Comparison of ENCODE assay signal across 35 cellular contexts in genomic region chr5:84397385-84397784, GRCh38. TPM values are rescaled to one million over a fixed set of nuclear protein-coding genes. Genes with fewer than 3 reads are reported as not detected.
"Had no signal": no experiment of that assay in that cellular context is flagged by ENCODE, and none has a peak within 500 bp of the region (broad histone marks: within the 10 kb centered on the region; RNA-seq: fewer than 3 reads in every experiment).

No MANE protein-coding gene starts in this region.

- DNase-seq: Karpas-422, Kasumi-1, MG63, MM.1S, MV-4-11, NCI-H1048, NCI-H1092, NCI-H1092 treated with DMSO at 0.1 percent for 48 hours, NCI-H1105, NCI-H1105 treated with DMSO at 0.1 percent for 48 hours, NCI-H1417, NCI-H1417 treated with DMSO at 0.1 percent for 48 hours, NCI-H1436, NCI-H1436 treated with DMSO at 0.1 percent for 48 hours, NCI-H146, NCI-H1694, NCI-H1694 treated with DMSO at 0.1 percent for 48 hours, NCI-H187, NCI-H187 treated with DMSO at 0.1 percent for 48 hours, NCI-H1930, NCI-H2029, NCI-H2029 treated with DMSO at 0.1 percent for 48 hours, NCI-H2081, NCI-H2081 treated with DMSO at 0.1 percent for 48 hours, NCI-H2107, NCI-H2171, NCI-H2171 treated with DMSO at 0.1 percent for 48 hours, NCI-H2227 treated with DMSO at 0.1 percent for 48 hours, NCI-H226, NCI-H345, NCI-H446, NCI-H446 treated with DMSO at 0.1 percent for 48 hours, NCI-H510A had no signal

- H3K9me3 ChIP-seq: MG63 had no signal

- H3K9ac ChIP-seq: KMS-11 had no signal

- H3K27ac ChIP-seq: KMS-11 had no signal

- H3K36me3 ChIP-seq: MG63 had no signal

- H3K27me3 ChIP-seq: MG63 had no signal

- H3K4me3 ChIP-seq: MG63 had no signal

- H3K4me2 ChIP-seq: KMS-11 had no signal

RNA-seq across cellular contexts. Expression of gene EDIL3, which starts 12.7 kb away (rescaled TPM):
- total RNA-seq: MCF 10A had no signal
